In the genomic region with DNA sequence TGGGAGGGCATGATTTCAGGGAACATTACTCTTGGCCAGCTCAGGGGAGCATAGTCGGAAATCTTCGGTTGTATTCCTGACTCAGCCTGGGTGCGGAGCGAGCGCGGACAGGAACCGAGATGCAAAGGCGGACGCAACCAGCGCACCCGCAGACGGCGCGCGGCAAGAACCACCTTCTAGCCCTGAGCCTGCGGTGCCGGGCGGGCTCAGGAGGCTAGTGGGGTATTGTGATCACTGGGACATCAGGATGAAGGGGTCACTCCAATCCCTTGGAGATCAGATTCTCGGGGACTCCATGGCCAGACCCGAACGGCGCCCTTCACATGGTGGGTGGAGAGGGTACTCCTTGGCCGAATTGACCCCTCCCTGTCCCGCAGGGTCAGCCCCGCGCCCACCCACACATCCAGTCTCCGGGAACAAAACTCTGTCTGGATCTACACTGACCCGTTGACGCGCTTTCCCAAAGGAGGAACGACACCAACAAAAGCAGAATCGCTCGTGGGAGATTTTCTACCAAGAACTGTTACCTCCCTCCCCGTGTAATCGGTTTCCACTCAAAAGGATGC, we compare ENCODE assay signal across 8 cellular contexts.
DNase-seq lines count a peak whose midpoint lies in the region; ATAC-seq and TF ChIP-seq lines count a peak whose summit lies in the region.

No MANE protein-coding gene starts in this region.

- peak overlapping the region; percentile 36 for H3K4me3 ChIP-seq in endocrine pancreas (ENCODE audit: control insufficient read depth, insufficient read depth, low read length)
- peak overlapping the region; percentile 46 to 67 (median 54) for H3K4me3 ChIP-seq in upper lobe of left lung

- H3K27ac ChIP-seq in upper lobe of left lung, result peak overlapping the region; percentile 37 to 75 (median 53)

- peak; percentile 41 to 66 for ATAC-seq in upper lobe of left lung (ENCODE audit: low FRiP score in 2 of 2)
- ATAC-seq in GM18907 (IDR thresholded peaks at IDR 0.05; ENCODE audit: unreplicated experiment), result no peak

- no peaks in the 10 kb centered on the region for H3K4me1 ChIP-seq in endocrine pancreas (ENCODE audit: control insufficient read depth, insufficient read depth, low read length)
- H3K4me1 ChIP-seq in upper lobe of left lung, result peaks cover 4 to 33% (median 11%) of the 10 kb centered on the region in 4 donors

- no peak for TF ChIP-seq EP300 in upper lobe of left lung (IDR thresholded peaks at IDR 0.05)

- H3K9me3 Mint-ChIP-seq in mesothelial cell of epicardium, result no peaks in the 10 kb centered on the region

- no peak for TF ChIP-seq POLR2A in upper lobe of left lung (IDR thresholded peaks at IDR 0.05)

- peaks cover 21% of the 10 kb centered on the region for H3K4me1 Mint-ChIP-seq in mesothelial cell of epicardium

- H3K36me3 ChIP-seq in endocrine pancreas (ENCODE audit: control insufficient read depth, insufficient read depth, low read length) (no peaks in the 10 kb centered on the region), upper lobe of left lung (no peaks in the 10 kb centered on the region)

- H3K27me3 ChIP-seq in endocrine pancreas (ENCODE audit: control insufficient read depth, insufficient read depth, low read length), result peaks cover 8% of the 10 kb centered on the region
- peaks cover 0 to 3% (median 0%) of the 10 kb centered on the region in 4 donors for H3K27me3 ChIP-seq in upper lobe of left lung

- H3K36me3 Mint-ChIP-seq in mesothelial cell of epicardium, result no peaks in the 10 kb centered on the region

- peak overlapping the region; percentile 89 for H3K4me3 Mint-ChIP-seq in mesothelial cell of epicardium

- peak overlapping the region; percentile 84 for H3K27ac Mint-ChIP-seq in mesothelial cell of epicardium

- H3K9me3 ChIP-seq in endocrine pancreas (ENCODE audit: control insufficient read depth, low read length) (no peaks in the 10 kb centered on the region), upper lobe of left lung (peaks cover 0 to 4% (median 0%) of the 10 kb centered on the region in 4 donors)

- H3K9ac ChIP-seq in endocrine pancreas (ENCODE audit: control insufficient read depth, insufficient read depth, low read length), result peak overlapping the region; percentile 66

- DNase-seq in NCI-H82 (lab: John Stamatoyannopoulos, UW) (peak; percentile 32), NCI-H82 treated with DMSO at 0.1 percent for 48 hours (lab: John Stamatoyannopoulos, UW; ENCODE audit: unreplicated experiment) (no peak), mesothelial cell of epicardium (ENCODE audit: low spot score in 2 of 2, unreplicated experiment in 2 of 2) (peak; percentile 30 to 59), upper lobe of left lung (peak in 1 of 2 donors; percentile 64), COLO668 (lab: John Stamatoyannopoulos, UW; ENCODE audit: unreplicated experiment) (no peak)
- DNase-seq in NK-92 treated with Interleukin-12 subunit alpha and Interleukin-12 subunit beta, amount 100 ng/mL, for 24 hours (lab: John Stamatoyannopoulos, UW), result no peak

- TF ChIP-seq CTCF in mesothelial cell of epicardium (IDR thresholded peaks at IDR 0.05; ENCODE audit: unreplicated experiment) (no peak), upper lobe of left lung (IDR thresholded peaks at IDR 0.05) (no peak)

- WGBS in upper lobe of left lung, 2 donors, result 0 to 2% methylated on average over 16 to 35 of the region's 35 CpGs

- peaks cover 18% of the 10 kb centered on the region for H3K27me3 Mint-ChIP-seq in mesothelial cell of epicardium (ENCODE audit: low read depth)

Comparison
In these comparisons a context has a peak if more than half of its experiments do, and no peak if none do; other contexts are left out.
1. DNase-seq: peak in NCI-H82 (single experiment) and mesothelial cell of epicardium (2 of 2); none in NCI-H82 treated with DMSO at 0.1 percent for 48 hours (single experiment), COLO668 (single experiment) and NK-92 treated with Interleukin-12 subunit alpha and Interleukin-12 subunit beta, amount 100 ng/mL, for 24 hours (single experiment).